Comparison of ENCODE assay signal across 1 cellular context in the genomic region with DNA sequence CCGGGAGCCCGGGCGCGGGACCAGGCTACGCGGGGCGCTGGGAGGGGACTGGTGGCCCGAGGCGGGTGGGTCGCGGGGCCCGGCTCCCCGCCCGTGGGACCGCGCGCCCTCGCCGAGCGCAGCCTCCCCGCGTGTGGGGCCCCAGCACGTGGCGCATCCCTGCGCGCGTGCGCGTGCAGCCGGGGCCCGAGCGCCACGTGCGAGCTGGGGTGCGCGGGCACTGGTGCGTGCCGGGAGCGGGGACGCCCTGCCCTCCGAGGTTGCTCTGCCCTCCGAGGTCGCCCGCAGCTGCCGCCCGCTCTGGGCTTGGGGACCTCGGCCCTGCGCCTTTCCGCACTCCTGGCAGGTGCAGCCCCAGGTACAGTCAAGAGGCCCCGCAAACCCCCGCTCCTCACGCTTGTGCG.
TF ChIP-seq lines count a peak whose summit lies in the region.

No MANE protein-coding gene starts in this region.

TF ChIP-seq in liver, 16 proteins besides CTCF, POLR2A, EP300 and RAD21 (continued from another document):
- TF ChIP-seq, protein P1, sequence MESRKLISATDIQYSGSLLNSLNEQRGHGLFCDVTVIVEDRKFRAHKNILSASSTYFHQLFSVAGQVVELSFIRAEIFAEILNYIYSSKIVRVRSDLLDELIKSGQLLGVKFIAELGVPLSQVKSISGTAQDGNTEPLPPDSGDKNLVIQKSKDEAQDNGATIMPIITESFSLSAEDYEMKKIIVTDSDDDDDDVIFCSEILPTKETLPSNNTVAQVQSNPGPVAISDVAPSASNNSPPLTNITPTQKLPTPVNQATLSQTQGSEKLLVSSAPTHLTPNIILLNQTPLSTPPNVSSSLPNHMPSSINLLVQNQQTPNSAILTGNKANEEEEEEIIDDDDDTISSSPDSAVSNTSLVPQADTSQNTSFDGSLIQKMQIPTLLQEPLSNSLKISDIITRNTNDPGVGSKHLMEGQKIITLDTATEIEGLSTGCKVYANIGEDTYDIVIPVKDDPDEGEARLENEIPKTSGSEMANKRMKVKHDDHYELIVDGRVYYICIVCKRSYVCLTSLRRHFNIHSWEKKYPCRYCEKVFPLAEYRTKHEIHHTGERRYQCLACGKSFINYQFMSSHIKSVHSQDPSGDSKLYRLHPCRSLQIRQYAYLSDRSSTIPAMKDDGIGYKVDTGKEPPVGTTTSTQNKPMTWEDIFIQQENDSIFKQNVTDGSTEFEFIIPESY (IDR thresholded peaks at IDR 0.05) = no peak
- TF ChIP-seq RXRA (IDR thresholded peaks at IDR 0.05) (no peak), HNF4G (IDR thresholded peaks at IDR 0.05) (no peak), TAF1 (conservative IDR thresholded peaks at IDR 0.05) (no peak), FOXA1 (IDR thresholded peaks at IDR 0.05) (no peak), EGR1 (IDR thresholded peaks at IDR 0.05; ENCODE audit: low read depth in 2 of 2) (no peak), FOXA2 (IDR thresholded peaks at IDR 0.05) (no peak), GABPA (IDR thresholded peaks at IDR 0.05 in 1 of 2, conservative IDR thresholded peaks at IDR 0.05 in 1 of 2) (no peak), NR2F2 (IDR thresholded peaks at IDR 0.05) (no peak), SP1 (IDR thresholded peaks at IDR 0.05) (no peak)
- TF ChIP-seq, protein P2, sequence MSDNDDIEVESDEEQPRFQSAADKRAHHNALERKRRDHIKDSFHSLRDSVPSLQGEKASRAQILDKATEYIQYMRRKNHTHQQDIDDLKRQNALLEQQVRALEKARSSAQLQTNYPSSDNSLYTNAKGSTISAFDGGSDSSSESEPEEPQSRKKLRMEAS (IDR thresholded peaks at IDR 0.05) = no peak
- TF ChIP-seq, protein P3, sequence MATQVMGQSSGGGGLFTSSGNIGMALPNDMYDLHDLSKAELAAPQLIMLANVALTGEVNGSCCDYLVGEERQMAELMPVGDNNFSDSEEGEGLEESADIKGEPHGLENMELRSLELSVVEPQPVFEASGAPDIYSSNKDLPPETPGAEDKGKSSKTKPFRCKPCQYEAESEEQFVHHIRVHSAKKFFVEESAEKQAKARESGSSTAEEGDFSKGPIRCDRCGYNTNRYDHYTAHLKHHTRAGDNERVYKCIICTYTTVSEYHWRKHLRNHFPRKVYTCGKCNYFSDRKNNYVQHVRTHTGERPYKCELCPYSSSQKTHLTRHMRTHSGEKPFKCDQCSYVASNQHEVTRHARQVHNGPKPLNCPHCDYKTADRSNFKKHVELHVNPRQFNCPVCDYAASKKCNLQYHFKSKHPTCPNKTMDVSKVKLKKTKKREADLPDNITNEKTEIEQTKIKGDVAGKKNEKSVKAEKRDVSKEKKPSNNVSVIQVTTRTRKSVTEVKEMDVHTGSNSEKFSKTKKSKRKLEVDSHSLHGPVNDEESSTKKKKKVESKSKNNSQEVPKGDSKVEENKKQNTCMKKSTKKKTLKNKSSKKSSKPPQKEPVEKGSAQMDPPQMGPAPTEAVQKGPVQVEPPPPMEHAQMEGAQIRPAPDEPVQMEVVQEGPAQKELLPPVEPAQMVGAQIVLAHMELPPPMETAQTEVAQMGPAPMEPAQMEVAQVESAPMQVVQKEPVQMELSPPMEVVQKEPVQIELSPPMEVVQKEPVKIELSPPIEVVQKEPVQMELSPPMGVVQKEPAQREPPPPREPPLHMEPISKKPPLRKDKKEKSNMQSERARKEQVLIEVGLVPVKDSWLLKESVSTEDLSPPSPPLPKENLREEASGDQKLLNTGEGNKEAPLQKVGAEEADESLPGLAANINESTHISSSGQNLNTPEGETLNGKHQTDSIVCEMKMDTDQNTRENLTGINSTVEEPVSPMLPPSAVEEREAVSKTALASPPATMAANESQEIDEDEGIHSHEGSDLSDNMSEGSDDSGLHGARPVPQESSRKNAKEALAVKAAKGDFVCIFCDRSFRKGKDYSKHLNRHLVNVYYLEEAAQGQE (IDR thresholded peaks at IDR 0.05) = no peak
TF ChIP-seq in liver: peak in this region for 0.
